In genomic region chr5:125274938-125275759, GRCh38 we compare ENCODE assay signal across 15 cellular contexts.
DNase-seq lines count a peak whose midpoint lies in the region; ATAC-seq lines count a peak whose summit lies in the region.
"Had no signal": no experiment of that assay in that cellular context is flagged by ENCODE, and none has a peak within 500 bp of the region (broad histone marks: within the 10 kb centered on the region; RNA-seq: fewer than 3 reads in every experiment).

No MANE protein-coding gene starts in this region.

- no peak overlapping the region for H3K4me3 Mint-ChIP-seq in activated naive CD4-positive, alpha-beta T cell treated with anti-CD3 and anti-CD28 coated beads, Interleukin-2, amount 10 ng/mL, durations not matched to agents 7 days and 5 days
- H3K4me3 Mint-ChIP-seq: activated CD4-positive, alpha-beta memory T cell treated with anti-CD3 and anti-CD28 coated beads for 36 hours; activated naive CD4-positive, alpha-beta T cell treated with anti-CD3 and anti-CD28 coated beads, Interleukin-2, amount 50 U/mL, for 24 hours had no signal

- H3K9me3 ChIP-seq in mesodermal cell (ENCODE audit: control insufficient read depth, low read length) = no peaks in the 10 kb centered on the region
- H3K9me3 ChIP-seq: colonic mucosa, gastroesophageal sphincter, stomach had no signal

- H3K36me3 ChIP-seq in mesodermal cell (ENCODE audit: control insufficient read depth, insufficient read depth, low read length) = no peaks in the 10 kb centered on the region
- H3K36me3 ChIP-seq: colonic mucosa, gastroesophageal sphincter, stomach had no signal

- peaks cover 48% of the 10 kb centered on the region for H3K4me1 ChIP-seq in mesodermal cell (ENCODE audit: control insufficient read depth, insufficient read depth, low read length, poor library complexity, severe bottlenecking)
- H3K4me1 ChIP-seq: colonic mucosa, stomach had no signal

- ATAC-seq in GM21528 (IDR thresholded peaks at IDR 0.05; ENCODE audit: low FRiP score, unreplicated experiment) (no peak), GM18858 (IDR thresholded peaks at IDR 0.05; ENCODE audit: unreplicated experiment) (no peak)
- ATAC-seq: gastroesophageal sphincter had no signal

- CTCF ChIA-PET in activated naive CD4-positive, alpha-beta T cell treated with anti-CD3 and anti-CD28 coated beads, Interleukin-2, amount 10 ng/mL, durations not matched to agents 7 days and 5 days (lab: Charles Lee) = no interaction called here

- WGBS in mesodermal cell (ENCODE audit: insufficient coverage in 2 of 2), 2 experiments = no CpG with 5 or more reads among the region's 1 CpG

- H3K36me3 Mint-ChIP-seq in activated naive CD4-positive, alpha-beta T cell treated with anti-CD3 and anti-CD28 coated beads, Interleukin-2, amount 10 ng/mL, durations not matched to agents 7 days and 5 days = no peaks in the 10 kb centered on the region
- H3K36me3 Mint-ChIP-seq: activated CD4-positive, alpha-beta memory T cell treated with anti-CD3 and anti-CD28 coated beads for 36 hours; activated naive CD4-positive, alpha-beta T cell treated with anti-CD3 and anti-CD28 coated beads, Interleukin-2, amount 50 U/mL, for 24 hours had no signal

- no peaks in the 10 kb centered on the region for H3K4me1 Mint-ChIP-seq in activated naive CD4-positive, alpha-beta T cell treated with anti-CD3 and anti-CD28 coated beads, Interleukin-2, amount 10 ng/mL, durations not matched to agents 7 days and 5 days
- H3K4me1 Mint-ChIP-seq: activated naive CD4-positive, alpha-beta T cell treated with anti-CD3 and anti-CD28 coated beads, Interleukin-2, amount 50 U/mL, for 24 hours had no signal

- H3K27ac Mint-ChIP-seq in activated naive CD4-positive, alpha-beta T cell treated with anti-CD3 and anti-CD28 coated beads, Interleukin-2, amount 10 ng/mL, durations not matched to agents 7 days and 5 days = no peak overlapping the region
- H3K27ac Mint-ChIP-seq: activated CD4-positive, alpha-beta memory T cell treated with anti-CD3 and anti-CD28 coated beads for 36 hours; activated naive CD4-positive, alpha-beta T cell treated with anti-CD3 and anti-CD28 coated beads, Interleukin-2, amount 50 U/mL, for 24 hours had no signal

- peaks cover 4% of the 10 kb centered on the region for H3K9me3 Mint-ChIP-seq in activated naive CD4-positive, alpha-beta T cell treated with anti-CD3 and anti-CD28 coated beads, Interleukin-2, amount 10 ng/mL, durations not matched to agents 7 days and 5 days

- H3K4me3 ChIP-seq in mesodermal cell (ENCODE audit: extremely low read depth, insufficient read depth, low read length, poor library complexity, severe bottlenecking) = no peak overlapping the region
- H3K4me3 ChIP-seq: colonic mucosa, gastroesophageal sphincter, stomach had no signal

- H3K27me3 Mint-ChIP-seq in activated naive CD4-positive, alpha-beta T cell treated with anti-CD3 and anti-CD28 coated beads, Interleukin-2, amount 10 ng/mL, durations not matched to agents 7 days and 5 days = no peaks in the 10 kb centered on the region
- H3K27me3 Mint-ChIP-seq: activated CD4-positive, alpha-beta memory T cell treated with anti-CD3 and anti-CD28 coated beads for 36 hours; activated naive CD4-positive, alpha-beta T cell treated with anti-CD3 and anti-CD28 coated beads, Interleukin-2, amount 50 U/mL, for 24 hours had no signal

- peak overlapping the region; percentile 43 for H3K27ac ChIP-seq in mesodermal cell (ENCODE audit: low read depth, low read length, severe bottlenecking)
- H3K27ac ChIP-seq: colonic mucosa, HL-60, stomach had no signal

- DNase-seq in Daoy (ENCODE audit: low read depth) (peak; percentile 64), NCI-H2081 (lab: John Stamatoyannopoulos, UW) (peak; percentile 41 to 79), amniotic epithelial cell (ENCODE audit: low read depth) (peak; percentile 77), GOT3 (lab: John Stamatoyannopoulos, UW) (no peak)
- DNase-seq in activated naive CD4-positive, alpha-beta T cell treated with anti-CD3 and anti-CD28 coated beads, Interleukin-2, amount 10 ng/mL, durations not matched to agents 7 days and 5 days = no peak
- DNase-seq: activated CD4-positive, alpha-beta memory T cell treated with anti-CD3 and anti-CD28 coated beads for 36 hours; C1 segment of cervical spinal cord; colonic mucosa; stomach had no signal

Comparison
In these comparisons a context has a peak if more than half of its experiments do, and no peak if none do; other contexts are left out.
1. DNase-seq: peak in Daoy (single experiment), NCI-H2081 (2 of 2) and amniotic epithelial cell (single experiment); none in activated naive CD4-positive, alpha-beta T cell treated with anti-CD3 and anti-CD28 coated beads, Interleukin-2, amount 10 ng/mL, durations not matched to agents 7 days and 5 days (single experiment) and GOT3 (single experiment).